24 cellular contexts compared by ENCODE assay signal in the genomic region with DNA sequence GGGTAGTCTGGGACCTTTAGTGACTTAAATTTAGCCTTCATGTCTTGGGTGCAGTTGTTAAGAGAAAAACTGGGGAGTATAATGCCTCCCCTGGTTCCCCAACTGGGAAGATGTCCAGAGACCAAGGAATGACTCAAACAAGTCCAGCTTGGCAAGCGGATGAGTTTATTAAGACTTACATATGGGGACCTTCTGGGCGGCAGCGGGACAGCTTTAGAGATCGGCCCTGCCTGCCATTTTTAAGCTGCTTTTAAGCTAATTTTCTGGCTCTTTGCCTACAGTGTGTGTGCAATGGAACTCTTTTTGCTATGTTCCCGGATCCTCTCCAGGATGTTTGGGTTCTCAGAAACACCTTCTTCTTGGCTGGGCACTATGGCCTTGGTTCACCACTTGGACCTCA.
DNase-seq lines count a peak whose midpoint lies in the region; ATAC-seq and TF ChIP-seq lines count a peak whose summit lies in the region.
"Had no signal": no experiment of that assay in that cellular context is flagged by ENCODE, and none has a peak within 500 bp of the region (broad histone marks: within the 10 kb centered on the region; RNA-seq: fewer than 3 reads in every experiment).

No MANE protein-coding gene starts in this region.

- no peaks in the 10 kb centered on the region for H3K9me3 ChIP-seq in left lung
- no peaks in the 10 kb centered on the region for H3K9me3 ChIP-seq in thoracic aorta
- H3K9me3 ChIP-seq: BLaER1, body of pancreas, SK-N-SH had no signal

- H3K36me3 ChIP-seq in left lung (no peaks in the 10 kb centered on the region), thoracic aorta (no peaks in the 10 kb centered on the region)
- H3K36me3 ChIP-seq: BLaER1 had no signal

- TF ChIP-seq CTCF in left lung (IDR thresholded peaks at IDR 0.05) = no peak
- TF ChIP-seq CTCF in thoracic aorta (IDR thresholded peaks at IDR 0.05) = no peak

- H3K4me3 ChIP-seq in left lung (no peak overlapping the region), thoracic aorta (no peak overlapping the region)
- H3K4me3 ChIP-seq: BLaER1, body of pancreas, smooth muscle cell had no signal

- H3K27ac ChIP-seq in left lung (peak overlapping the region in 1 of 2 donors; percentile 71), thoracic aorta (peak overlapping the region; percentile 18 to 62)
- H3K27ac ChIP-seq: BLaER1, body of pancreas, VCaP had no signal

- H3K4me1 ChIP-seq in left lung = peaks cover 0 to 7% of the 10 kb centered on the region in 2 donors
- H3K4me1 ChIP-seq in thoracic aorta (ENCODE audit: control insufficient read depth in 1 of 2, low read depth in 2 of 2) = peaks cover 8 to 44% of the 10 kb centered on the region in 2 donors
- H3K4me1 ChIP-seq: body of pancreas had no signal

- DNase-seq in DMS 273 treated with DMSO at 0.1 percent for 48 hours (lab: John Stamatoyannopoulos, UW) = peak; percentile 23
- DNase-seq in cerebellum (ENCODE audit: low spot score) = peak; percentile 26
- DNase-seq in left lung = no peak
- DNase-seq in thoracic aorta (ENCODE audit: low spot score) = no peak
- DNase-seq in pons (ENCODE audit: low spot score) = no peak
- no peak for DNase-seq in activated effector memory CD4-positive, alpha-beta T cell treated with Interleukin-2 at 50 U/mL for 16 hours
- DNase-seq: activated CD4-positive, alpha-beta T cell treated with anti-CD3 and anti-CD28 coated beads, Interleukin-2, amount 10 ng/mL, durations not matched to agents 7 days and 5 days; activated naive CD8-positive, alpha-beta T cell treated with anti-CD3 and anti-CD28 coated beads, Interleukin-2, amount 10 ng/mL, durations not matched to agents 7 days and 5 days; body of pancreas; effector memory CD8-positive, alpha-beta T cell; H7; NCI-H1105 treated with DMSO at 0.1 percent for 48 hours; NCI-H2081 treated with DMSO at 0.1 percent for 48 hours; NCI-H446; SK-N-SH; stimulated activated CD4-positive, alpha-beta T cell treated with anti-CD3 and anti-CD28 coated beads, Interleukin-2, amount 100 ng/mL, for 48 hours; stimulated activated naive CD4-positive, alpha-beta T cell treated with Interleukin-2 at 50 U/mL for 16 hours; T-helper 2 cell; trophoblast cell had no signal

- peak; percentile 41 for ATAC-seq in left lung
- no peak for ATAC-seq in thoracic aorta (ENCODE audit: insufficient number of reproducible peaks, low FRiP score, low read depth)
- no peak for ATAC-seq in HG03432 (IDR thresholded peaks at IDR 0.05; ENCODE audit: unreplicated experiment)
- no peak for ATAC-seq in GM18867 (IDR thresholded peaks at IDR 0.05; ENCODE audit: unreplicated experiment)
- ATAC-seq: body of pancreas; effector memory CD8-positive, alpha-beta T cell had no signal

- intact Hi-C loops in left lung (cut with DNase I) = no loop called here

- no peaks in the 10 kb centered on the region for H3K27me3 ChIP-seq in left lung
- H3K27me3 ChIP-seq in thoracic aorta (replicated peaks; ENCODE audit: insufficient read depth) = no peaks in the 10 kb centered on the region
- H3K27me3 ChIP-seq: body of pancreas had no signal

Comparison
In these comparisons a context has a peak if more than half of its experiments do, and no peak if none do; other contexts are left out.
1. DNase-seq: peak in DMS 273 treated with DMSO at 0.1 percent for 48 hours (single experiment) and cerebellum (single experiment); none in left lung (0 of 2), thoracic aorta (single experiment), pons (single experiment) and activated effector memory CD4-positive, alpha-beta T cell treated with Interleukin-2 at 50 U/mL for 16 hours (single experiment).